Comparison of ENCODE assay signal across 15 cellular contexts in the genomic region with DNA sequence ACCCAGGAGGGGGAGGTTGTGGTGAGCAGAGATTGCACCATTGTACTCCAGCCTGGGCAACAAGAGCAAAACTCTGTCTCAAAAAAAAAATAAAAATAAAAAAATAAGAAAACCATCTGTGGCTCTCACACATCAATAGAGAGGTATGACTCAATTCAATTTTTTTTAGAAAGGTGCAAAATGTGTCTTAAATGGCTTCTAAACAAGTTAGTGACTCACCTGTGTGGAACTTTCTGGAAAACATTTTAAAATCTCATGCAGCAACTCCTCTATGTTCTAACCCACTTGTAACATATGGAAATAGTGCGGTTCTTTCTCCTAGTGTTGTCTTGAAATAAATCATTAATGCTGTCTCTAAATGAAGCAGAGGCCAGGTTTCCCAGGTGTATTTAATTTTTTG. TPM values are rescaled to one million over a fixed set of nuclear protein-coding genes. Genes with fewer than 3 reads are reported as not detected.
DNase-seq lines count a peak whose midpoint lies in the region; TF ChIP-seq lines count a peak whose summit lies in the region.
"Had no signal": no experiment of that assay in that cellular context is flagged by ENCODE, and none has a peak within 500 bp of the region (broad histone marks: within the 10 kb centered on the region; RNA-seq: fewer than 3 reads in every experiment).

No MANE protein-coding gene starts in this region.

- TF ChIP-seq CTCF in 22Rv1 (IDR thresholded peaks at IDR 0.05) (no peak), chondrocyte (IDR thresholded peaks at IDR 0.05) (no peak), nephron progenitor cell (IDR thresholded peaks at IDR 0.05) (no peak)

- DNase-seq in M059J (ENCODE audit: low read depth) (peak; percentile 19), chondrocyte (ENCODE audit: low spot score) (no peak), kidney tubule cell (ENCODE audit: low spot score) (peak; percentile 45), nephron progenitor cell (no peak), NCI-H446 (lab: John Stamatoyannopoulos, UW) (no peak), COR-L47 (lab: John Stamatoyannopoulos, UW) (no peak)
- DNase-seq: C1 segment of cervical spinal cord; CD4-positive, alpha-beta memory T cell; DMS153; DMS79 treated with DMSO at 0.1 percent for 48 hours; EL; HCEC 1CT; HFFc6 had no signal

- H3K27ac ChIP-seq in 22Rv1: peak overlapping the region; percentile 66; the same call in 1 of the 2 replicates

- no peak overlapping the region for H3K4me3 Mint-ChIP-seq in chondrocyte (ENCODE audit: unreplicated experiment)
- no peak overlapping the region for H3K4me3 Mint-ChIP-seq in nephron progenitor cell
- H3K4me3 Mint-ChIP-seq: B cell; CD4-positive, alpha-beta memory T cell; HFFc6 had no signal

- H3K27me3 Mint-ChIP-seq in chondrocyte (ENCODE audit: low read depth): no peaks in the 10 kb centered on the region
- H3K27me3 Mint-ChIP-seq in nephron progenitor cell (ENCODE audit: low read depth, poor library complexity): no peaks in the 10 kb centered on the region
- H3K27me3 Mint-ChIP-seq: B cell had no signal

- peaks cover 9% of the 10 kb centered on the region for H3K9me3 Mint-ChIP-seq in chondrocyte (ENCODE audit: low read depth)
- H3K9me3 Mint-ChIP-seq in nephron progenitor cell: peaks cover 21% of the 10 kb centered on the region
- H3K9me3 Mint-ChIP-seq: CD4-positive, alpha-beta memory T cell had no signal

- H3K36me3 Mint-ChIP-seq in chondrocyte (ENCODE audit: low read depth) (no peaks in the 10 kb centered on the region), nephron progenitor cell (ENCODE audit: low read depth) (no peaks in the 10 kb centered on the region)
- H3K36me3 Mint-ChIP-seq: CD4-positive, alpha-beta memory T cell had no signal

- H3K27ac Mint-ChIP-seq in chondrocyte (ENCODE audit: unreplicated experiment): peak overlapping the region; percentile 13
- H3K27ac Mint-ChIP-seq in nephron progenitor cell: no peak overlapping the region
- H3K27ac Mint-ChIP-seq: B cell; CD4-positive, alpha-beta memory T cell; HFFc6 had no signal

- H3K4me1 Mint-ChIP-seq in chondrocyte (ENCODE audit: low read depth) (peaks cover 37% of the 10 kb centered on the region), nephron progenitor cell (no peaks in the 10 kb centered on the region)
- H3K4me1 Mint-ChIP-seq: CD4-positive, alpha-beta memory T cell had no signal

RNA-seq across cellular contexts. Expression of a gene that starts 10.7 kb away (rescaled TPM):
- total RNA-seq in M059J (2014; rRNA removed; shearing (Covaris generic)): not detected in 2 replicates
- total RNA-seq in chondrocyte: 0.60 to 1.4 TPM (median 1.2 TPM) in 3 replicates
- total RNA-seq: B cell; CD4-positive, alpha-beta memory T cell; HFFc6 had no signal

Comparison
In these comparisons a context has a peak if more than half of its experiments do, and no peak if none do; other contexts are left out.
1. DNase-seq: peak in M059J (single experiment) and kidney tubule cell (single experiment); none in chondrocyte (single experiment), nephron progenitor cell (single experiment), NCI-H446 (0 of 2) and COR-L47 (single experiment).